12 cellular contexts compared by ENCODE assay signal in the genomic region with DNA sequence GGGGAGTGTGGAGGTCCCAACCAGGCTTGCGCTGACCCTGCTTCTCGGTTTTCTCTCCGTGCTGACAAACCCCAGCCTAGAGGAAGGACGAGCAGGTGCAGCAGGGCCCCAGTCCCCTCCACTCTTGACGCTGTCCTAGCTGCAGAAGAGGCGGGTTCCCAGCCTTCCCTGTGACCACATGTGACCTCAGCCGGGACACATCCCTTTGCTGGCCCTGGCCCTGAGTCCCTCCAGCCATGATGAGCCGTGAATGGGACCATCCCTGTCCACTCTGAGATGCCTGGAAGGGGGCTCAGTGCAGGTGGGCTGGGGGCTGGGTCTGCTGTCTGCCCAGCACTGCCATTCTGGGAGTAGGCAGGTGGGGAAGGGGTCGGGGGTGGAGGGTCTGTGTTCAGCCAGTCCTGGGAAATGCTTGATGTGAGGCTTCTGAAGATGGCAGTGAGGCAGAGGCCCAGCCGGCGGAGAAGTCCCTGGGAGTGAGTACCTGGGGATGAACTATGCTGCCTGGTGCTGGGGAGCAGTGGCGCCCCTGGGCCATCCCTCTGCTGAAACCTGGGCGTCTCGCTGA. TPM values are rescaled to one million over a fixed set of nuclear protein-coding genes. Genes with fewer than 3 reads are reported as not detected.
DNase-seq lines count a peak whose midpoint lies in the region; ATAC-seq and TF ChIP-seq lines count a peak whose summit lies in the region.
"Had no signal": no experiment of that assay in that cellular context is flagged by ENCODE, and none has a peak within 500 bp of the region (broad histone marks: within the 10 kb centered on the region; RNA-seq: fewer than 3 reads in every experiment).

No MANE protein-coding gene starts in this region.

- peak overlapping the region; percentile 14 for H2BK5ac ChIP-seq in neuronal stem cell (ENCODE audit: low read length)

- H3K4me3 ChIP-seq in Loucy (ENCODE audit: low read length, poor library complexity, severe bottlenecking) (peak overlapping the region; percentile 81), duodenal mucosa (ENCODE audit: low read depth in 1 of 2, low read length in 2 of 2) (no peak overlapping the region), neuronal stem cell (ENCODE audit: low read length in 2 of 2) (peak overlapping the region in 1 of 2 donors; percentile 96)

- H2AFZ ChIP-seq in Loucy (ENCODE audit: low read length) (no peak overlapping the region), neuronal stem cell (ENCODE audit: low read length) (peak overlapping the region; percentile 38)

- H3K4me2 ChIP-seq in Loucy (ENCODE audit: low read depth, low read length, poor library complexity, severe bottlenecking) (peak overlapping the region; percentile 95), neuronal stem cell (ENCODE audit: insufficient read depth, low read length, poor library complexity, severe bottlenecking) (peak overlapping the region; percentile 99)

- peak overlapping the region; percentile 68 for H3K18ac ChIP-seq in neuronal stem cell (ENCODE audit: low read length)

- H2BK120ac ChIP-seq in neuronal stem cell (ENCODE audit: low read depth, low read length), result no peak overlapping the region

- H4K20me1 ChIP-seq in Loucy (ENCODE audit: insufficient read depth, low read length, poor library complexity, severe bottlenecking), result no peaks in the 10 kb centered on the region

- no peak overlapping the region for H2BK12ac ChIP-seq in neuronal stem cell (ENCODE audit: low read length)

- H3K9ac ChIP-seq in Loucy (ENCODE audit: low read depth, low read length, poor library complexity, severe bottlenecking), result peak overlapping the region; percentile 73
- no peak overlapping the region for H3K9ac ChIP-seq in duodenal mucosa (ENCODE audit: low read depth in 1 of 2, low read length in 2 of 2)
- H3K9ac ChIP-seq in neuronal stem cell (ENCODE audit: low read depth, low read length, poor library complexity), result peak overlapping the region; percentile 81

- peaks cover 7% of the 10 kb centered on the region for H3K79me1 ChIP-seq in neuronal stem cell (ENCODE audit: low read depth, low read length)

- no peaks in the 10 kb centered on the region for H3K9me2 ChIP-seq in Loucy (replicated peaks; ENCODE audit: low read depth, low read length)

- H3K27ac Mint-ChIP-seq in activated naive CD4-positive, alpha-beta T cell treated with anti-CD3 and anti-CD28 coated beads, Interleukin-2, amount 50 U/mL, for 72 hours, result no peak overlapping the region
- H3K27ac Mint-ChIP-seq: activated naive CD4-positive, alpha-beta T cell treated with anti-CD3 and anti-CD28 coated beads for 36 hours; T-cell had no signal

- peak overlapping the region; percentile 9 for H3K14ac ChIP-seq in neuronal stem cell (ENCODE audit: low read length)

- H3K27ac ChIP-seq in duodenal mucosa (ENCODE audit: low read depth, low read length), result peak overlapping the region; percentile 32
- H3K27ac ChIP-seq in neuronal stem cell (replicated peaks; ENCODE audit: low read length), result peak overlapping the region; percentile 90

- peaks cover 40% of the 10 kb centered on the region for H3K4me1 ChIP-seq in Loucy (ENCODE audit: insufficient read depth, low read length, poor library complexity, severe bottlenecking)
- H3K4me1 ChIP-seq in duodenal mucosa (ENCODE audit: control insufficient read depth in 1 of 2, insufficient read depth in 2 of 2, low read length in 2 of 2), result peaks cover 18 to 33% of the 10 kb centered on the region in 2 donors
- peaks cover 20 to 31% of the 10 kb centered on the region in 2 donors for H3K4me1 ChIP-seq in neuronal stem cell (ENCODE audit: control insufficient read depth in 2 of 2, insufficient read depth in 1 of 2, low read depth in 1 of 2, low read length in 2 of 2)

- H4K91ac ChIP-seq in neuronal stem cell (ENCODE audit: low read depth, low read length, poor library complexity), result no peak overlapping the region

- H3K36me3 ChIP-seq in Loucy (ENCODE audit: insufficient read depth, low read length) (no peaks in the 10 kb centered on the region), duodenal mucosa (ENCODE audit: control insufficient read depth in 1 of 2, insufficient read depth in 2 of 2, low read length in 2 of 2) (no peaks in the 10 kb centered on the region), neuronal stem cell (replicated peaks in 1 of 2; ENCODE audit: control insufficient read depth in 2 of 2, insufficient read depth in 2 of 2, low read length in 2 of 2) (peaks cover 0 to 11% of the 10 kb centered on the region in 2 donors)

- H3F3A ChIP-seq in Loucy (ENCODE audit: low read depth), result no peaks in the 10 kb centered on the region

- TF ChIP-seq CTCF in Loucy (conservative IDR thresholded peaks at IDR 0.05; ENCODE audit: low read length), result no peak

- H2BK15ac ChIP-seq in neuronal stem cell (ENCODE audit: low read length), result peak overlapping the region; percentile 1

- H3K9me3 ChIP-seq in Loucy (ENCODE audit: insufficient read depth, low read depth, low read length) (no peaks in the 10 kb centered on the region), duodenal mucosa (ENCODE audit: control insufficient read depth in 1 of 2, low read length in 2 of 2) (no peaks in the 10 kb centered on the region), neuronal stem cell (replicated peaks in 1 of 2; ENCODE audit: control insufficient read depth in 2 of 2, insufficient read depth in 1 of 2, low read depth in 1 of 2, low read length in 2 of 2) (no peaks in the 10 kb centered on the region)

- ATAC-seq in GM19023 (IDR thresholded peaks at IDR 0.05; ENCODE audit: unreplicated experiment) (no peak), GM18909 (IDR thresholded peaks at IDR 0.05; ENCODE audit: poor library complexity, unreplicated experiment) (no peak)
- no peak for ATAC-seq in activated naive CD4-positive, alpha-beta T cell treated with anti-CD3 and anti-CD28 coated beads, Interleukin-2, amount 50 U/mL, for 72 hours
- ATAC-seq: T-cell had no signal

- H3K79me2 ChIP-seq in Loucy (ENCODE audit: insufficient read depth, low read length), result peaks cover 18% of the 10 kb centered on the region; the same call in 1 of the 2 replicates

- H3K4ac ChIP-seq in neuronal stem cell (ENCODE audit: low read length), result no peak overlapping the region

- peaks cover 0 to 5% of the 10 kb centered on the region in 2 donors for H3K36me3 Mint-ChIP-seq in activated naive CD4-positive, alpha-beta T cell treated with anti-CD3 and anti-CD28 coated beads, Interleukin-2, amount 50 U/mL, for 72 hours
- H3K36me3 Mint-ChIP-seq: T-cell had no signal

- DNase-seq in DMS53 (lab: John Stamatoyannopoulos, UW), result peak; percentile 89
- no peak for DNase-seq in neuronal stem cell (ENCODE audit: low spot score)
- DNase-seq in NCI-H1092 treated with DMSO at 0.1 percent for 48 hours (lab: John Stamatoyannopoulos, UW), result no peak
- DNase-seq in activated naive CD4-positive, alpha-beta T cell treated with anti-CD3 and anti-CD28 coated beads, Interleukin-2, amount 50 U/mL, for 72 hours (ENCODE audit: low spot score in 2 of 2), result no peak
- DNase-seq: activated naive CD4-positive, alpha-beta T cell treated with anti-CD3 and anti-CD28 coated beads for 36 hours; hippocampal formation; stimulated activated CD4-positive, alpha-beta T cell treated with anti-CD3 and anti-CD28 coated beads, Interleukin-12 subunit alpha, Interleukin-12 subunit beta, amount 100 ng/mL, for 4 hours; T-cell had no signal

- H3K23ac ChIP-seq in neuronal stem cell (ENCODE audit: low read depth, low read length, poor library complexity), result peak overlapping the region; percentile 70

- H3K27me3 ChIP-seq in Loucy (ENCODE audit: insufficient read depth, low read length, poor library complexity, severe bottlenecking), result no peaks in the 10 kb centered on the region
- peaks cover 46 to 56% of the 10 kb centered on the region in 2 donors for H3K27me3 ChIP-seq in duodenal mucosa (ENCODE audit: control insufficient read depth in 1 of 2, insufficient read depth in 2 of 2, low read length in 2 of 2)
- no peaks in the 10 kb centered on the region for H3K27me3 ChIP-seq in neuronal stem cell (ENCODE audit: control insufficient read depth in 3 of 3, insufficient read depth in 3 of 3, low read depth in 1 of 3, low read length in 3 of 3)

- no peaks in the 10 kb centered on the region for H3K9me3 Mint-ChIP-seq in activated naive CD4-positive, alpha-beta T cell treated with anti-CD3 and anti-CD28 coated beads, Interleukin-2, amount 50 U/mL, for 72 hours
- H3K9me3 Mint-ChIP-seq: activated naive CD4-positive, alpha-beta T cell treated with anti-CD3 and anti-CD28 coated beads for 36 hours; T-cell had no signal

- peak overlapping the region; percentile 72 for H2AK5ac ChIP-seq in neuronal stem cell (ENCODE audit: low read depth, low read length)

- no CpG with 5 or more reads among the region's 14 CpGs for WGBS in neuronal stem cell (ENCODE audit: extremely low coverage in 2 of 2, insufficient read length in 2 of 2, insufficient replicate concordance in 1 of 2), 2 donors

- H4K8ac ChIP-seq in neuronal stem cell (ENCODE audit: low read depth, low read length), result no peak overlapping the region

RNA-seq across cellular contexts. Expression of a gene that starts 1.9 kb away (rescaled TPM):
- 121 TPM for polyA plus RNA-seq in neuronal stem cell (2013, experiment 1 of 2)
- 119 TPM for polyA plus RNA-seq in neuronal stem cell (2013, experiment 2 of 2)
- total RNA-seq in activated naive CD4-positive, alpha-beta T cell treated with anti-CD3 and anti-CD28 coated beads, Interleukin-2, amount 50 U/mL, for 72 hours, result 10 to 100 TPM in 1 of 2 donors, not detected in 1; 10.2 TPM

RNA-seq across cellular contexts. Expression of a gene that starts 2.6 kb away (rescaled TPM):
- 2.1 TPM for polyA plus RNA-seq in neuronal stem cell (2013, experiment 1 of 2)
- 2.1 TPM for polyA plus RNA-seq in neuronal stem cell (2013, experiment 2 of 2)
- total RNA-seq in activated naive CD4-positive, alpha-beta T cell treated with anti-CD3 and anti-CD28 coated beads, Interleukin-2, amount 50 U/mL, for 72 hours, result 1 to 10 TPM; 4.6 to 5.1 TPM

RNA-seq across cellular contexts. Expression of a gene that starts 27.3 kb away (rescaled TPM):
- 52.9 TPM for polyA plus RNA-seq in neuronal stem cell (2013, experiment 1 of 2)
- 52.2 TPM for polyA plus RNA-seq in neuronal stem cell (2013, experiment 2 of 2)
- total RNA-seq in activated naive CD4-positive, alpha-beta T cell treated with anti-CD3 and anti-CD28 coated beads, Interleukin-2, amount 50 U/mL, for 72 hours, result 10 to 100 TPM in 1 of 2 donors, 1 to 10 TPM in 1; 5.1 to 22.8 TPM

RNA-seq across cellular contexts. Expression of a gene that starts 47.8 kb away (rescaled TPM):
- 136 TPM for polyA plus RNA-seq in neuronal stem cell (2013, experiment 1 of 2)
- polyA plus RNA-seq in neuronal stem cell (2013, experiment 2 of 2), result 136 TPM
- total RNA-seq in activated naive CD4-positive, alpha-beta T cell treated with anti-CD3 and anti-CD28 coated beads, Interleukin-2, amount 50 U/mL, for 72 hours, result 100 to 1,000 TPM; 167 to 235 TPM

Comparison
In these comparisons a context has a peak if more than half of its experiments do, and no peak if none do; other contexts are left out.
1. H3K9ac ChIP-seq: peak in Loucy (single experiment) and neuronal stem cell (single experiment); none in duodenal mucosa (0 of 2).